In genomic region chr4:5888222-5888701, GRCh38 we compare ENCODE assay signal across 10 cellular contexts. TPM values are rescaled to one million over a fixed set of nuclear protein-coding genes. Genes with fewer than 3 reads are reported as not detected.
DNase-seq lines count a peak whose midpoint lies in the region; ATAC-seq and TF ChIP-seq lines count a peak whose summit lies in the region.
"Had no signal": no experiment of that assay in that cellular context is flagged by ENCODE, and none has a peak within 500 bp of the region (broad histone marks: within the 10 kb centered on the region; RNA-seq: fewer than 3 reads in every experiment).

No MANE protein-coding gene starts in this region.

- CTCF ChIA-PET in MCF 10A (lab: Yijun Ruan, JAX): no interaction called here

- H3K9me3 ChIP-seq in iPS DF 6.9 (ENCODE audit: control insufficient read depth, insufficient read depth, low read length): no peaks in the 10 kb centered on the region

- no CpG with 5 or more reads among the region's 59 CpGs for WGBS in iPS DF 6.9 (ENCODE audit: insufficient coverage, insufficient read length)

- H3K36me3 ChIP-seq in iPS DF 6.9 (ENCODE audit: control insufficient read depth, insufficient read depth, low read length): no peaks in the 10 kb centered on the region

- POLR2A ChIA-PET in MCF 10A (lab: Yijun Ruan, JAX): no interaction called here

- H3K27me3 ChIP-seq in iPS DF 6.9 (ENCODE audit: control insufficient read depth, insufficient read depth, low read length): peaks cover 15% of the 10 kb centered on the region

- no peak overlapping the region for H3K27ac Mint-ChIP-seq in immature natural killer cell
- no peak overlapping the region for H3K27ac Mint-ChIP-seq in MCF 10A (ENCODE audit: low read depth, unreplicated experiment)
- H3K27ac Mint-ChIP-seq: T-helper 17 cell had no signal

- no peak for TF ChIP-seq CTCF in MCF 10A (IDR thresholded peaks at IDR 0.05; ENCODE audit: unreplicated experiment)

- no TSS peak for BruUV-seq in MCF 10A (replicated peaks; lab: Mats Ljungman, UMichigan)

- peaks cover 14% of the 10 kb centered on the region for H3K4me1 ChIP-seq in iPS DF 6.9 (ENCODE audit: control insufficient read depth, insufficient read depth, low read length)

- H3K4me3 ChIP-seq in iPS DF 6.9 (ENCODE audit: low read length) (peak overlapping the region; percentile 91), skin epidermis (peak overlapping the region in 5 of 7 experiments; percentile 4 to 39 (median 21))

- H3K27ac ChIP-seq in iPS DF 6.9 (ENCODE audit: low read length) (no peak overlapping the region), skin epidermis (peak overlapping the region in 1 of 21 experiments; percentile 21)

- H3K4me3 Mint-ChIP-seq in immature natural killer cell (no peak overlapping the region), MCF 10A (ENCODE audit: unreplicated experiment) (no peak overlapping the region)

- H3K36me3 Mint-ChIP-seq in immature natural killer cell: no peaks in the 10 kb centered on the region
- H3K36me3 Mint-ChIP-seq in MCF 10A (ENCODE audit: insufficient read depth, unreplicated experiment): no peaks in the 10 kb centered on the region

- H3K4me1 Mint-ChIP-seq in immature natural killer cell (peaks cover 2 to 8% of the 10 kb centered on the region in 2 donors), MCF 10A (ENCODE audit: insufficient read depth, unreplicated experiment) (no peaks in the 10 kb centered on the region)

- peak; percentile 44 for DNase-seq in H4 (ENCODE audit: low spot score)
- peak; percentile 19 for DNase-seq in NCI-H82 treated with DMSO at 0.1 percent for 48 hours (lab: John Stamatoyannopoulos, UW; ENCODE audit: unreplicated experiment)
- DNase-seq in iPS DF 6.9 (ENCODE audit: low read depth, low spot score): no peak
- DNase-seq in immature natural killer cell: no peak
- no peak for DNase-seq in MCF 10A (ENCODE audit: unreplicated experiment)
- no peak for DNase-seq in occipital lobe (lab: John Stamatoyannopoulos, UW)
- DNase-seq: kidney glomerular epithelial cell, T-helper 17 cell had no signal

- intact Hi-C loops in MCF 10A (cut with micrococcal nuclease): no loop called here

- ATAC-seq in HG03097 (IDR thresholded peaks at IDR 0.05; ENCODE audit: low FRiP score, unreplicated experiment): no peak
- ATAC-seq: T-helper 17 cell had no signal

- H3K27me3 Mint-ChIP-seq in immature natural killer cell (ENCODE audit: low read depth in 3 of 3) (peaks cover 12 to 29% (median 28%) of the 10 kb centered on the region in 3 donors), MCF 10A (ENCODE audit: insufficient read depth, unreplicated experiment) (no peaks in the 10 kb centered on the region)

- H3K9me3 Mint-ChIP-seq in immature natural killer cell: peaks cover 0 to 6% (median 0%) of the 10 kb centered on the region in 6 donors
- H3K9me3 Mint-ChIP-seq in MCF 10A (ENCODE audit: unreplicated experiment): peaks cover 6% of the 10 kb centered on the region

RNA-seq across cellular contexts. Expression of gene CRMP1, which starts 4.6 kb away (rescaled TPM):
- 33.0 and 37.7 TPM in 2 replicates for total RNA-seq in H4 (2014; rRNA removed; shearing (Covaris generic))
- not detected for polyA plus RNA-seq in immature natural killer cell
- not detected in 2 replicates for total RNA-seq in MCF 10A (2022)
- 555 TPM for total RNA-seq in occipital lobe
- total RNA-seq: T-helper 17 cell had no signal

Comparison
In these comparisons a context has a peak if more than half of its experiments do, and no peak if none do; other contexts are left out.
1. DNase-seq: peak in H4 (single experiment) and NCI-H82 treated with DMSO at 0.1 percent for 48 hours (single experiment); none in iPS DF 6.9 (single experiment), immature natural killer cell (0 of 3), MCF 10A (single experiment) and occipital lobe (single experiment).
2. RNA of gene CRMP1, which starts 4.6 kb away (total RNA-seq): 555 TPM in occipital lobe (single experiment) and 33.0 to 37.7 TPM in H4; not detected in MCF 10A; every median in the first group is over 10 times any median in the second.